ENCODE assay signal across 17 cellular contexts in the genomic region with DNA sequence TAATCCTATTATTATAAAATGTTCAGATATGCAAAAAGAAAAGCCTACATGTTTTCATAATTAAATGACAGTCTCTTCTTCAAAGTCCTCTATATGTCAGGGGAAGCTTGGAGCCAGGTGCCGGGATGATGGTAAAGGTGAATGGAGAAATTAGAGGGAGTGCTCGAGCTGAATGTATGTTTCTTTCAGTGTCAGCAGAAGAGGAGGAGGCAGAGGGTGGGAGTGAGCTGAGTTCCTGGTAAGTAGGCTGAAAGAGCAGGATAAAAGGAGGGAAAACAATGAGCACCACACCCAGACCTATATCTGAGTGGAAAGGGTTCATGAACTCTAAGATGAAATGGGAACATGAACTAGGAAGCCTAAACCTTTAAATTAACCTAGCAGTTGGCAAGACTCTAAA.
"Had no signal": no experiment of that assay in that cellular context is flagged by ENCODE, and none has a peak within 500 bp of the region (broad histone marks: within the 10 kb centered on the region; RNA-seq: fewer than 3 reads in every experiment).

No MANE protein-coding gene starts in this region.

- DNase-seq: KBM-7, MV-4-11, NCI-H1048, NCI-H1105 treated with DMSO at 0.1 percent for 48 hours, NCI-H1417 treated with DMSO at 0.1 percent for 48 hours, NCI-H146, NCI-H1694 treated with DMSO at 0.1 percent for 48 hours, NCI-H2029, NCI-H2081 treated with DMSO at 0.1 percent for 48 hours, NCI-H345, NCI-H446 treated with DMSO at 0.1 percent for 48 hours, NCI-H510A treated with DMSO at 0.1 percent for 48 hours, NCI-H526, NCI-H748 treated with DMSO at 0.1 percent for 48 hours, Right ventricle myocardium superior, RPMI8226, SIG-M5 had no signal
